In the genomic region with DNA sequence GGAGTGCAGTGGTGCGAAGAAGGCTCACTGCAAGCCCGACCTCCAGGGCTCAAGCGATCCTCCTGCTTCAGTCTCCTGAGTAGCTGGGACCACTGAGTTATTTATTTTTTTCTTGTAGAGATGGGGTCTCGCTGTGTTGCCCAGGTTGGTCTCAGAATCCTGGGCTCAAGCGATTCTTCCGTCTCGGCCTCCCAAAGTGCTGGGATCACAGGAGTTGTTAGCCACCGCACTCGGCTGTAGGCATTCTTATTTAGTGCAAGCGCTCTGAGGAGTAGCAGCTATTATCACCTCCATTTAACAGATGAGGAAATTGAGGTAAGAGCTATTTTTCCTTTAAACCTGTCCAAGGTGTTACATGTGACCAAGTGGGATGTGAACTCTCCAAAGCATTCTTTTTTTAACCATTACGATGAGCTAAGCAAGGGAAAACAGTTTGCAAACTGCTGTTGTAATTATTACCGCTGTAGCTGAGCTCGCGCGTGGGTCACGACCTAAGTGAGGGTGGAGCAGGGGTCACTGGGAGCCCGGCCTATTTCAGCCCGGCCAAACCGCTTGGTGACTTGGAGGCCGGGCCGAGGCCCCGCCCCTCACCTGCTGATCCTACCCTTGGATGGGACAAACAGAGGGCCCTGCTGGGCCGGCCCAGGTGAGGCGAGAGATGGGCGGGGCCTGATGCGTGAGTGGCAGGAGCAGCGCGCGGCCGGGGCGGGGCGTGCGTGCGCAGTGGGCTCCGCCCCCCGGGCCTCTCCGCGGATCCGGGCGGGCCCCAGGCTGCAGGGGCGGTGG, we compare ENCODE assay signal across 1 cellular context.
TF ChIP-seq lines count a peak whose summit lies in the region.

No MANE protein-coding gene starts in this region.

TF ChIP-seq in HepG2, 621 proteins besides CTCF, POLR2A, EP300 and RAD21 (continued from another document and continues in another):
- TF ChIP-seq, protein P1, sequence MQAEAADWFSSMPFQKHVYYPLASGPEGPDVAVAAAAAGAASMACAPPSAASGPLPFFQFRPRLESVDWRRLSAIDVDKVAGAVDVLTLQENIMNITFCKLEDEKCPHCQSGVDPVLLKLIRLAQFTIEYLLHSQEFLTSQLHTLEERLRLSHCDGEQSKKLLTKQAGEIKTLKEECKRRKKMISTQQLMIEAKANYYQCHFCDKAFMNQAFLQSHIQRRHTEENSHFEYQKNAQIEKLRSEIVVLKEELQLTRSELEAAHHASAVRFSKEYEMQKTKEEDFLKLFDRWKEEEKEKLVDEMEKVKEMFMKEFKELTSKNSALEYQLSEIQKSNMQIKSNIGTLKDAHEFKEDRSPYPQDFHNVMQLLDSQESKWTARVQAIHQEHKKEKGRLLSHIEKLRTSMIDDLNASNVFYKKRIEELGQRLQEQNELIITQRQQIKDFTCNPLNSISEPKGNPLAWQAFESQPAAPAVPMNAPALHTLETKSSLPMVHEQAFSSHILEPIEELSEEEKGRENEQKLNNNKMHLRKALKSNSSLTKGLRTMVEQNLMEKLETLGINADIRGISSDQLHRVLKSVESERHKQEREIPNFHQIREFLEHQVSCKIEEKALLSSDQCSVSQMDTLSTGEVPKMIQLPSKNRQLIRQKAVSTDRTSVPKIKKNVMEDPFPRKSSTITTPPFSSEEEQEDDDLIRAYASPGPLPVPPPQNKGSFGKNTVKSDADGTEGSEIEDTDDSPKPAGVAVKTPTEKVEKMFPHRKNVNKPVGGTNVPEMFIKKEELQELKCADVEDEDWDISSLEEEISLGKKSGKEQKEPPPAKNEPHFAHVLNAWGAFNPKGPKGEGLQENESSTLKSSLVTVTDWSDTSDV (CRISPR knock-in tag; IDR thresholded peaks at IDR 0.05), result no peak
- no peak for TF ChIP-seq ZZZ3 (CRISPR knock-in tag; IDR thresholded peaks at IDR 0.05; ENCODE audit: borderline replicate concordance)
- no peak for TF ChIP-seq ZNF24 (IDR thresholded peaks at IDR 0.05)
- no peak for TF ChIP-seq POGZ (CRISPR knock-in tag; IDR thresholded peaks at IDR 0.05)
- TF ChIP-seq ZNF790 (CRISPR knock-in tag; IDR thresholded peaks at IDR 0.05; ENCODE audit: borderline replicate concordance), result no peak
- no peak for TF ChIP-seq FOXO1 (CRISPR knock-in tag; IDR thresholded peaks at IDR 0.05)
- TF ChIP-seq, protein P2, sequence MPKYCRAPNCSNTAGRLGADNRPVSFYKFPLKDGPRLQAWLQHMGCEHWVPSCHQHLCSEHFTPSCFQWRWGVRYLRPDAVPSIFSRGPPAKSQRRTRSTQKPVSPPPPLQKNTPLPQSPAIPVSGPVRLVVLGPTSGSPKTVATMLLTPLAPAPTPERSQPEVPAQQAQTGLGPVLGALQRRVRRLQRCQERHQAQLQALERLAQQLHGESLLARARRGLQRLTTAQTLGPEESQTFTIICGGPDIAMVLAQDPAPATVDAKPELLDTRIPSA (CRISPR knock-in tag; IDR thresholded peaks at IDR 0.05; ENCODE audit: borderline replicate concordance), result no peak
- TF ChIP-seq ZNF256 (CRISPR knock-in tag; conservative IDR thresholded peaks at IDR 0.05), result no peak
- no peak for TF ChIP-seq ZNF572 (CRISPR knock-in tag; IDR thresholded peaks at IDR 0.05)
- peak; percentile 58 for TF ChIP-seq HDAC1 (CRISPR knock-in tag; IDR thresholded peaks at IDR 0.05)
- TF ChIP-seq IKZF1 (IDR thresholded peaks at IDR 0.05), result no peak
- TF ChIP-seq ZNF652 (CRISPR knock-in tag; IDR thresholded peaks at IDR 0.05; ENCODE audit: borderline replicate concordance, low read depth), result no peak
- TF ChIP-seq, protein P3, sequence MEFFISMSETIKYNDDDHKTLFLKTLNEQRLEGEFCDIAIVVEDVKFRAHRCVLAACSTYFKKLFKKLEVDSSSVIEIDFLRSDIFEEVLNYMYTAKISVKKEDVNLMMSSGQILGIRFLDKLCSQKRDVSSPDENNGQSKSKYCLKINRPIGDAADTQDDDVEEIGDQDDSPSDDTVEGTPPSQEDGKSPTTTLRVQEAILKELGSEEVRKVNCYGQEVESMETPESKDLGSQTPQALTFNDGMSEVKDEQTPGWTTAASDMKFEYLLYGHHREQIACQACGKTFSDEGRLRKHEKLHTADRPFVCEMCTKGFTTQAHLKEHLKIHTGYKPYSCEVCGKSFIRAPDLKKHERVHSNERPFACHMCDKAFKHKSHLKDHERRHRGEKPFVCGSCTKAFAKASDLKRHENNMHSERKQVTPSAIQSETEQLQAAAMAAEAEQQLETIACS (CRISPR knock-in tag; IDR thresholded peaks at IDR 0.05), result no peak
- no peak for TF ChIP-seq SMC3 (IDR thresholded peaks at IDR 0.05; ENCODE audit: low read length)
- no peak for TF ChIP-seq FOXA3 (CRISPR knock-in tag; IDR thresholded peaks at IDR 0.05)
- TF ChIP-seq, protein P4, sequence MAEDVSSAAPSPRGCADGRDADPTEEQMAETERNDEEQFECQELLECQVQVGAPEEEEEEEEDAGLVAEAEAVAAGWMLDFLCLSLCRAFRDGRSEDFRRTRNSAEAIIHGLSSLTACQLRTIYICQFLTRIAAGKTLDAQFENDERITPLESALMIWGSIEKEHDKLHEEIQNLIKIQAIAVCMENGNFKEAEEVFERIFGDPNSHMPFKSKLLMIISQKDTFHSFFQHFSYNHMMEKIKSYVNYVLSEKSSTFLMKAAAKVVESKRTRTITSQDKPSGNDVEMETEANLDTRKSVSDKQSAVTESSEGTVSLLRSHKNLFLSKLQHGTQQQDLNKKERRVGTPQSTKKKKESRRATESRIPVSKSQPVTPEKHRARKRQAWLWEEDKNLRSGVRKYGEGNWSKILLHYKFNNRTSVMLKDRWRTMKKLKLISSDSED (CRISPR knock-in tag; IDR thresholded peaks at IDR 0.05), result no peak
- TF ChIP-seq ZBTB7B (CRISPR knock-in tag; IDR thresholded peaks at IDR 0.05), result no peak
- TF ChIP-seq KLF11 (CRISPR knock-in tag; IDR thresholded peaks at IDR 0.05), result no peak
- TF ChIP-seq, protein P5, sequence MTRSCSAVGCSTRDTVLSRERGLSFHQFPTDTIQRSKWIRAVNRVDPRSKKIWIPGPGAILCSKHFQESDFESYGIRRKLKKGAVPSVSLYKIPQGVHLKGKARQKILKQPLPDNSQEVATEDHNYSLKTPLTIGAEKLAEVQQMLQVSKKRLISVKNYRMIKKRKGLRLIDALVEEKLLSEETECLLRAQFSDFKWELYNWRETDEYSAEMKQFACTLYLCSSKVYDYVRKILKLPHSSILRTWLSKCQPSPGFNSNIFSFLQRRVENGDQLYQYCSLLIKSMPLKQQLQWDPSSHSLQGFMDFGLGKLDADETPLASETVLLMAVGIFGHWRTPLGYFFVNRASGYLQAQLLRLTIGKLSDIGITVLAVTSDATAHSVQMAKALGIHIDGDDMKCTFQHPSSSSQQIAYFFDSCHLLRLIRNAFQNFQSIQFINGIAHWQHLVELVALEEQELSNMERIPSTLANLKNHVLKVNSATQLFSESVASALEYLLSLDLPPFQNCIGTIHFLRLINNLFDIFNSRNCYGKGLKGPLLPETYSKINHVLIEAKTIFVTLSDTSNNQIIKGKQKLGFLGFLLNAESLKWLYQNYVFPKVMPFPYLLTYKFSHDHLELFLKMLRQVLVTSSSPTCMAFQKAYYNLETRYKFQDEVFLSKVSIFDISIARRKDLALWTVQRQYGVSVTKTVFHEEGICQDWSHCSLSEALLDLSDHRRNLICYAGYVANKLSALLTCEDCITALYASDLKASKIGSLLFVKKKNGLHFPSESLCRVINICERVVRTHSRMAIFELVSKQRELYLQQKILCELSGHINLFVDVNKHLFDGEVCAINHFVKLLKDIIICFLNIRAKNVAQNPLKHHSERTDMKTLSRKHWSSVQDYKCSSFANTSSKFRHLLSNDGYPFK (CRISPR knock-in tag; IDR thresholded peaks at IDR 0.05; ENCODE audit: borderline replicate concordance), result no peak
- TF ChIP-seq, protein P6, sequence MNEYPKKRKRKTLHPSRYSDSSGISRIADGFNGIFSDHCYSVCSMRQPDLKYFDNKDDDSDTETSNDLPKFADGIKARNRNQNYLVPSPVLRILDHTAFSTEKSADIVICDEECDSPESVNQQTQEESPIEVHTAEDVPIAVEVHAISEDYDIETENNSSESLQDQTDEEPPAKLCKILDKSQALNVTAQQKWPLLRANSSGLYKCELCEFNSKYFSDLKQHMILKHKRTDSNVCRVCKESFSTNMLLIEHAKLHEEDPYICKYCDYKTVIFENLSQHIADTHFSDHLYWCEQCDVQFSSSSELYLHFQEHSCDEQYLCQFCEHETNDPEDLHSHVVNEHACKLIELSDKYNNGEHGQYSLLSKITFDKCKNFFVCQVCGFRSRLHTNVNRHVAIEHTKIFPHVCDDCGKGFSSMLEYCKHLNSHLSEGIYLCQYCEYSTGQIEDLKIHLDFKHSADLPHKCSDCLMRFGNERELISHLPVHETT (CRISPR knock-in tag; conservative IDR thresholded peaks at IDR 0.05), result no peak
- TF ChIP-seq, protein P7, sequence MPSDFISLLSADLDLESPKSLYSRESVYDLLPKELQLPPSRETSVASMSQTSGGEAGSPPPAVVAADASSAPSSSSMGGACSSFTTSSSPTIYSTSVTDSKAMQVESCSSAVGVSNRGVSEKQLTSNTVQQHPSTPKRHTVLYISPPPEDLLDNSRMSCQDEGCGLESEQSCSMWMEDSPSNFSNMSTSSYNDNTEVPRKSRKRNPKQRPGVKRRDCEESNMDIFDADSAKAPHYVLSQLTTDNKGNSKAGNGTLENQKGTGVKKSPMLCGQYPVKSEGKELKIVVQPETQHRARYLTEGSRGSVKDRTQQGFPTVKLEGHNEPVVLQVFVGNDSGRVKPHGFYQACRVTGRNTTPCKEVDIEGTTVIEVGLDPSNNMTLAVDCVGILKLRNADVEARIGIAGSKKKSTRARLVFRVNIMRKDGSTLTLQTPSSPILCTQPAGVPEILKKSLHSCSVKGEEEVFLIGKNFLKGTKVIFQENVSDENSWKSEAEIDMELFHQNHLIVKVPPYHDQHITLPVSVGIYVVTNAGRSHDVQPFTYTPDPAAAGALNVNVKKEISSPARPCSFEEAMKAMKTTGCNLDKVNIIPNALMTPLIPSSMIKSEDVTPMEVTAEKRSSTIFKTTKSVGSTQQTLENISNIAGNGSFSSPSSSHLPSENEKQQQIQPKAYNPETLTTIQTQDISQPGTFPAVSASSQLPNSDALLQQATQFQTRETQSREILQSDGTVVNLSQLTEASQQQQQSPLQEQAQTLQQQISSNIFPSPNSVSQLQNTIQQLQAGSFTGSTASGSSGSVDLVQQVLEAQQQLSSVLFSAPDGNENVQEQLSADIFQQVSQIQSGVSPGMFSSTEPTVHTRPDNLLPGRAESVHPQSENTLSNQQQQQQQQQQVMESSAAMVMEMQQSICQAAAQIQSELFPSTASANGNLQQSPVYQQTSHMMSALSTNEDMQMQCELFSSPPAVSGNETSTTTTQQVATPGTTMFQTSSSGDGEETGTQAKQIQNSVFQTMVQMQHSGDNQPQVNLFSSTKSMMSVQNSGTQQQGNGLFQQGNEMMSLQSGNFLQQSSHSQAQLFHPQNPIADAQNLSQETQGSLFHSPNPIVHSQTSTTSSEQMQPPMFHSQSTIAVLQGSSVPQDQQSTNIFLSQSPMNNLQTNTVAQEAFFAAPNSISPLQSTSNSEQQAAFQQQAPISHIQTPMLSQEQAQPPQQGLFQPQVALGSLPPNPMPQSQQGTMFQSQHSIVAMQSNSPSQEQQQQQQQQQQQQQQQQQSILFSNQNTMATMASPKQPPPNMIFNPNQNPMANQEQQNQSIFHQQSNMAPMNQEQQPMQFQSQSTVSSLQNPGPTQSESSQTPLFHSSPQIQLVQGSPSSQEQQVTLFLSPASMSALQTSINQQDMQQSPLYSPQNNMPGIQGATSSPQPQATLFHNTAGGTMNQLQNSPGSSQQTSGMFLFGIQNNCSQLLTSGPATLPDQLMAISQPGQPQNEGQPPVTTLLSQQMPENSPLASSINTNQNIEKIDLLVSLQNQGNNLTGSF (CRISPR knock-in tag; IDR thresholded peaks at IDR 0.05), result no peak
- TF ChIP-seq ZNF619 (CRISPR knock-in tag; IDR thresholded peaks at IDR 0.05), result 0 out of 2 replicates have a peak, but pooled peaks have one; percentile 41
- TF ChIP-seq RFX5 (IDR thresholded peaks at IDR 0.05; ENCODE audit: low read depth, low read length), result no peak
- no peak for TF ChIP-seq DNMT3B (CRISPR knock-in tag; conservative IDR thresholded peaks at IDR 0.05)
- TF ChIP-seq, protein P8, sequence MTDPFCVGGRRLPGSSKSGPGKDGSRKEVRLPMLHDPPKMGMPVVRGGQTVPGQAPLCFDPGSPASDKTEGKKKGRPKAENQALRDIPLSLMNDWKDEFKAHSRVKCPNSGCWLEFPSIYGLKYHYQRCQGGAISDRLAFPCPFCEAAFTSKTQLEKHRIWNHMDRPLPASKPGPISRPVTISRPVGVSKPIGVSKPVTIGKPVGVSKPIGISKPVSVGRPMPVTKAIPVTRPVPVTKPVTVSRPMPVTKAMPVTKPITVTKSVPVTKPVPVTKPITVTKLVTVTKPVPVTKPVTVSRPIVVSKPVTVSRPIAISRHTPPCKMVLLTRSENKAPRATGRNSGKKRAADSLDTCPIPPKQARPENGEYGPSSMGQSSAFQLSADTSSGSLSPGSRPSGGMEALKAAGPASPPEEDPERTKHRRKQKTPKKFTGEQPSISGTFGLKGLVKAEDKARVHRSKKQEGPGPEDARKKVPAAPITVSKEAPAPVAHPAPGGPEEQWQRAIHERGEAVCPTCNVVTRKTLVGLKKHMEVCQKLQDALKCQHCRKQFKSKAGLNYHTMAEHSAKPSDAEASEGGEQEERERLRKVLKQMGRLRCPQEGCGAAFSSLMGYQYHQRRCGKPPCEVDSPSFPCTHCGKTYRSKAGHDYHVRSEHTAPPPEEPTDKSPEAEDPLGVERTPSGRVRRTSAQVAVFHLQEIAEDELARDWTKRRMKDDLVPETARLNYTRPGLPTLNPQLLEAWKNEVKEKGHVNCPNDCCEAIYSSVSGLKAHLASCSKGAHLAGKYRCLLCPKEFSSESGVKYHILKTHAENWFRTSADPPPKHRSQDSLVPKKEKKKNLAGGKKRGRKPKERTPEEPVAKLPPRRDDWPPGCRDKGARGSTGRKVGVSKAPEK (CRISPR knock-in tag; IDR thresholded peaks at IDR 0.05; ENCODE audit: borderline replicate concordance), result no peak
- no peak for TF ChIP-seq ZNF562 (CRISPR knock-in tag; IDR thresholded peaks at IDR 0.05; ENCODE audit: borderline replicate concordance)
- TF ChIP-seq ZEB1 (IDR thresholded peaks at IDR 0.05; ENCODE audit: insufficient replicate concordance, low read depth), result peak; percentile 81
- TF ChIP-seq ZFP82 (CRISPR knock-in tag; IDR thresholded peaks at IDR 0.05; ENCODE audit: borderline replicate concordance), result no peak
- no peak for TF ChIP-seq FOXK1 (CRISPR knock-in tag; IDR thresholded peaks at IDR 0.05; ENCODE audit: borderline replicate concordance, low read depth)
- TF ChIP-seq LCORL (IDR thresholded peaks at IDR 0.05), result no peak
- peak; percentile 25; the same call in 1 of the 2 replicates for TF ChIP-seq LCORL (CRISPR knock-in tag; IDR thresholded peaks at IDR 0.05)
- TF ChIP-seq, protein P9, sequence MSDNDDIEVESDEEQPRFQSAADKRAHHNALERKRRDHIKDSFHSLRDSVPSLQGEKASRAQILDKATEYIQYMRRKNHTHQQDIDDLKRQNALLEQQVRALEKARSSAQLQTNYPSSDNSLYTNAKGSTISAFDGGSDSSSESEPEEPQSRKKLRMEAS (IDR thresholded peaks at IDR 0.05), result peak; percentile 22; the same call in 1 of the 2 replicates
- TF ChIP-seq, protein P10, sequence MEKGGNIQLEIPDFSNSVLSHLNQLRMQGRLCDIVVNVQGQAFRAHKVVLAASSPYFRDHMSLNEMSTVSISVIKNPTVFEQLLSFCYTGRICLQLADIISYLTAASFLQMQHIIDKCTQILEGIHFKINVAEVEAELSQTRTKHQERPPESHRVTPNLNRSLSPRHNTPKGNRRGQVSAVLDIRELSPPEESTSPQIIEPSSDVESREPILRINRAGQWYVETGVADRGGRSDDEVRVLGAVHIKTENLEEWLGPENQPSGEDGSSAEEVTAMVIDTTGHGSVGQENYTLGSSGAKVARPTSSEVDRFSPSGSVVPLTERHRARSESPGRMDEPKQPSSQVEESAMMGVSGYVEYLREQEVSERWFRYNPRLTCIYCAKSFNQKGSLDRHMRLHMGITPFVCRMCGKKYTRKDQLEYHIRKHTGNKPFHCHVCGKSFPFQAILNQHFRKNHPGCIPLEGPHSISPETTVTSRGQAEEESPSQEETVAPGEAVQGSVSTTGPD (CRISPR knock-in tag; IDR thresholded peaks at IDR 0.05), result no peak
